Comparison of ENCODE assay signal across 20 cellular contexts in genomic region chr2:101775092-101775491, GRCh38.
DNase-seq lines count a peak whose midpoint lies in the region; ATAC-seq and TF ChIP-seq lines count a peak whose summit lies in the region.
"Had no signal": no experiment of that assay in that cellular context is flagged by ENCODE, and none has a peak within 500 bp of the region (broad histone marks: within the 10 kb centered on the region; RNA-seq: fewer than 3 reads in every experiment).

No MANE protein-coding gene starts in this region.

- peaks cover 38% of the 10 kb centered on the region for H3K9me1 ChIP-seq in IMR-90 (ENCODE audit: insufficient read depth, low read length)

- intact Hi-C loops in activated CD4-positive, alpha-beta T cell treated with anti-CD3 and anti-CD28 coated beads for 36 hours (cut with DNase I, micrococcal nuclease): no loop called here
- intact Hi-C loops in activated CD4-positive, alpha-beta T cell treated with anti-CD3 and anti-CD28 coated beads, Interleukin-2, amount 10 ng/mL, durations not matched to agents 24 days and 14 days (cut with micrococcal nuclease): no loop called here
- intact Hi-C loops in IMR-90 (cut with micrococcal nuclease) (loop anchor here (5.0 kb wide), 1 partner anchor 42 kb away; no protein-coding TSS in a partner anchor), dorsolateral prefrontal cortex (cut with DNase I) (loop anchor here in 1 of 2 donors (5.0 kb wide), 1 partner anchor 52 kb away; no protein-coding TSS in a partner anchor)

- no peaks in the 10 kb centered on the region for H3K9me3 ChIP-seq in IMR-90 (ENCODE audit: control insufficient read depth, insufficient read depth, low read length)
- no peaks in the 10 kb centered on the region for H3K9me3 ChIP-seq in trophoblast cell (ENCODE audit: insufficient read depth, low read depth, low read length)
- H3K9me3 ChIP-seq: A549, colonic mucosa had no signal

- peak; percentile 37 for ATAC-seq in activated CD4-positive, alpha-beta T cell treated with anti-CD3 and anti-CD28 coated beads for 36 hours
- ATAC-seq in IMR-90 (ENCODE audit: low read depth): peak; percentile 39

- peak overlapping the region; percentile 35 for H3K27ac Mint-ChIP-seq in activated CD4-positive, alpha-beta T cell treated with anti-CD3 and anti-CD28 coated beads for 36 hours
- no peak overlapping the region for H3K27ac Mint-ChIP-seq in activated CD4-positive, alpha-beta T cell treated with anti-CD3 and anti-CD28 coated beads, Interleukin-2, amount 10 ng/mL, durations not matched to agents 24 days and 14 days
- H3K27ac Mint-ChIP-seq: activated naive CD4-positive, alpha-beta T cell treated with anti-CD3 and anti-CD28 coated beads, Interleukin-2, amount 10 ng/mL, durations not matched to agents 7 days and 5 days had no signal

- TF ChIP-seq CTCF in IMR-90 (conservative IDR thresholded peaks at IDR 0.05; ENCODE audit: low read depth, low read length) (no peak), dorsolateral prefrontal cortex (IDR thresholded peaks at IDR 0.05 in 54 of 56, conservative IDR thresholded peaks at IDR 0.05 in 2 of 56; ENCODE audit: low read depth in 1 of 56, partially characterized antibody in 56 of 56) (no peak)

- H3K18ac ChIP-seq in IMR-90 (ENCODE audit: low read depth, low read length) (no peak overlapping the region), trophoblast cell (ENCODE audit: low read length) (no peak overlapping the region)

- no peak overlapping the region for H3K23ac ChIP-seq in IMR-90 (ENCODE audit: low read depth, low read length)
- H3K23ac ChIP-seq in trophoblast cell (ENCODE audit: low read length): no peak overlapping the region

- no peak overlapping the region for H3K4me2 ChIP-seq in IMR-90 (ENCODE audit: low read depth, low read length)
- no peak overlapping the region for H3K4me2 ChIP-seq in trophoblast cell (ENCODE audit: low read length)
- H3K4me2 ChIP-seq: A549, hepatocyte had no signal

- no peak for TF ChIP-seq POLR2A in IMR-90 (IDR thresholded peaks at IDR 0.05; ENCODE audit: low read depth, low read length)

- H3K4me1 ChIP-seq in IMR-90 (ENCODE audit: control insufficient read depth, insufficient read depth, low read length) (peaks cover 26% of the 10 kb centered on the region), trophoblast cell (ENCODE audit: control insufficient read depth in 1 of 2, insufficient read depth in 2 of 2, low read length in 2 of 2) (peaks cover 27 to 33% of the 10 kb centered on the region in 2 experiments)
- H3K4me1 ChIP-seq: colonic mucosa had no signal

- no peak overlapping the region for H4K5ac ChIP-seq in IMR-90 (ENCODE audit: low read depth, low read length)

- no peak overlapping the region for H3K4ac ChIP-seq in IMR-90 (ENCODE audit: low read depth, low read length)
- H3K4ac ChIP-seq in trophoblast cell (ENCODE audit: low read depth, low read length): peak overlapping the region; percentile 92

- no peak overlapping the region for H2AK5ac ChIP-seq in IMR-90 (ENCODE audit: low read depth, low read length)
- no peak overlapping the region for H2AK5ac ChIP-seq in trophoblast cell (ENCODE audit: low read length)

- no peak for TF ChIP-seq RAD21 in IMR-90 (IDR thresholded peaks at IDR 0.05; ENCODE audit: low read length)

- POLR2A ChIA-PET in activated CD4-positive, alpha-beta T cell treated with anti-CD3 and anti-CD28 coated beads for 36 hours (lab: Charles Lee): no interaction called here
- POLR2A ChIA-PET in IMR-90 (lab: Charles Lee; ENCODE audit: unreplicated experiment): no interaction called here
- POLR2A ChIA-PET in HEK293T (lab: Yijun Ruan, JAX): no interaction called here

- H3K4me3 ChIP-seq in IMR-90 (ENCODE audit: insufficient read depth, low read depth, low read length): no peak overlapping the region
- peak overlapping the region in 1 of 59 donors; percentile 1 for H3K4me3 ChIP-seq in dorsolateral prefrontal cortex
- H3K4me3 ChIP-seq in trophoblast cell (ENCODE audit: low read depth, low read length): no peak overlapping the region
- H3K4me3 ChIP-seq: A549, colonic mucosa, hepatocyte, lung had no signal

- in situ Hi-C loops in IMR-90 (cut with MboI; ENCODE audit: low sequenced_read_pairs): no loop called here

- no peaks in the 10 kb centered on the region for H3K9me3 Mint-ChIP-seq in activated CD4-positive, alpha-beta T cell treated with anti-CD3 and anti-CD28 coated beads for 36 hours (ENCODE audit: low read depth)
- H3K9me3 Mint-ChIP-seq in activated CD4-positive, alpha-beta T cell treated with anti-CD3 and anti-CD28 coated beads, Interleukin-2, amount 10 ng/mL, durations not matched to agents 24 days and 14 days: no peaks in the 10 kb centered on the region
- H3K9me3 Mint-ChIP-seq: activated naive CD4-positive, alpha-beta T cell treated with anti-CD3 and anti-CD28 coated beads, Interleukin-2, amount 10 ng/mL, durations not matched to agents 7 days and 5 days had no signal

- CTCF ChIA-PET in activated CD4-positive, alpha-beta T cell treated with anti-CD3 and anti-CD28 coated beads for 36 hours (lab: Charles Lee): no interaction called here
- CTCF ChIA-PET in IMR-90 (lab: Yijun Ruan, JAX): no interaction called here
- CTCF ChIA-PET in HEK293T (lab: Yijun Ruan, JAX): interaction anchor here (1.1 to 1.6 kb wide), 2 partner anchors 8 to 11 kb away, joined by 4 to 6 read pairs; no protein-coding TSS in a partner anchor

- no peaks in the 10 kb centered on the region for H3K36me3 Mint-ChIP-seq in activated CD4-positive, alpha-beta T cell treated with anti-CD3 and anti-CD28 coated beads for 36 hours (ENCODE audit: low read depth)
- peaks cover 5% of the 10 kb centered on the region for H3K36me3 Mint-ChIP-seq in activated CD4-positive, alpha-beta T cell treated with anti-CD3 and anti-CD28 coated beads, Interleukin-2, amount 10 ng/mL, durations not matched to agents 24 days and 14 days (ENCODE audit: low read depth)

- H2BK5ac ChIP-seq in IMR-90 (ENCODE audit: low read depth, low read length, poor library complexity, severe bottlenecking): no peak overlapping the region
- no peak overlapping the region for H2BK5ac ChIP-seq in trophoblast cell (ENCODE audit: low read depth, low read length, poor library complexity)

- H4K8ac ChIP-seq in IMR-90 (ENCODE audit: low read depth in 2 of 2, low read length in 2 of 2) (no peak overlapping the region), trophoblast cell (ENCODE audit: low read depth, low read length) (no peak overlapping the region)

- peaks cover 28% of the 10 kb centered on the region for H3K79me2 ChIP-seq in trophoblast cell (ENCODE audit: control insufficient read depth, insufficient read depth, low read length, poor library complexity)

- DNase-seq in activated CD4-positive, alpha-beta T cell treated with anti-CD3 and anti-CD28 coated beads for 36 hours: no peak
- no peak for DNase-seq in activated CD4-positive, alpha-beta T cell treated with anti-CD3 and anti-CD28 coated beads, Interleukin-2, amount 10 ng/mL, durations not matched to agents 24 days and 14 days
- DNase-seq in IMR-90: peak; percentile 67
- DNase-seq in dorsolateral prefrontal cortex: no peak
- no peak for DNase-seq in trophoblast cell
- DNase-seq in HEK293T (ENCODE audit: extremely low spot score): no peak
- DNase-seq in AG20443 (ENCODE audit: low spot score): no peak
- DNase-seq in SIG-M5 (lab: John Stamatoyannopoulos, UW): no peak
- DNase-seq: activated CD4-positive, alpha-beta T cell treated with anti-CD3 and anti-CD28 coated beads for 48 hours; activated CD8-positive, alpha-beta memory T cell treated with anti-CD3 and anti-CD28 coated beads, Interleukin-2, amount 50 U/mL, for 4 hours; activated naive CD4-positive, alpha-beta T cell treated with anti-CD3 and anti-CD28 coated beads, Interleukin-2, amount 10 ng/mL, durations not matched to agents 7 days and 5 days; colonic mucosa; islet precursor cell; NCI-H187 treated with DMSO at 0.1 percent for 48 hours; NCI-H446 treated with DMSO at 0.1 percent for 48 hours had no signal

- H2AK9ac ChIP-seq in IMR-90 (replicated peaks; ENCODE audit: low read depth, low read length, poor library complexity): no peak overlapping the region

- H3K56ac ChIP-seq in IMR-90 (ENCODE audit: extremely low read depth, insufficient read depth, low read length): no peak overlapping the region

- H3K27me3 Mint-ChIP-seq in activated CD4-positive, alpha-beta T cell treated with anti-CD3 and anti-CD28 coated beads for 36 hours: no peaks in the 10 kb centered on the region
- no peaks in the 10 kb centered on the region for H3K27me3 Mint-ChIP-seq in activated CD4-positive, alpha-beta T cell treated with anti-CD3 and anti-CD28 coated beads, Interleukin-2, amount 10 ng/mL, durations not matched to agents 24 days and 14 days
- H3K27me3 Mint-ChIP-seq: activated naive CD4-positive, alpha-beta T cell treated with anti-CD3 and anti-CD28 coated beads, Interleukin-2, amount 10 ng/mL, durations not matched to agents 7 days and 5 days had no signal

- H3K79me1 ChIP-seq in IMR-90 (ENCODE audit: low read depth in 1 of 2, low read length in 2 of 2) (peaks cover 21 to 87% of the 10 kb centered on the region in 2 experiments), trophoblast cell (ENCODE audit: low read length) (peaks cover 4% of the 10 kb centered on the region)

- no peak overlapping the region for H2BK12ac ChIP-seq in trophoblast cell (ENCODE audit: low read length)

- peaks cover 98% of the 10 kb centered on the region for H4K20me1 ChIP-seq in IMR-90 (ENCODE audit: insufficient read depth, low read length)

- WGBS in IMR-90 (ENCODE audit: extremely low coverage in 2 of 2, insufficient read length in 1 of 2), 2 experiments: no CpG with 5 or more reads among the region's 2 CpGs
- WGBS in trophoblast cell (ENCODE audit: extremely low coverage, insufficient coverage, insufficient read length): no CpG with 5 or more reads among the region's 2 CpGs

- BruUV-seq in IMR-90 (replicated peaks; lab: Mats Ljungman, UMichigan): no TSS peak

- H3K14ac ChIP-seq in IMR-90 (replicated peaks; ENCODE audit: low read depth, low read length): no peak overlapping the region
- H3K14ac ChIP-seq in trophoblast cell (ENCODE audit: low read length): no peak overlapping the region

- H3K4me1 Mint-ChIP-seq in activated CD4-positive, alpha-beta T cell treated with anti-CD3 and anti-CD28 coated beads for 36 hours: peaks cover 83% of the 10 kb centered on the region
- H3K4me1 Mint-ChIP-seq in activated CD4-positive, alpha-beta T cell treated with anti-CD3 and anti-CD28 coated beads, Interleukin-2, amount 10 ng/mL, durations not matched to agents 24 days and 14 days: peaks cover 52% of the 10 kb centered on the region

- H2BK15ac ChIP-seq in IMR-90 (ENCODE audit: low read depth, low read length): no peak overlapping the region

- H4K91ac ChIP-seq in IMR-90 (ENCODE audit: insufficient read depth, low read depth, low read length) (no peak overlapping the region), trophoblast cell (ENCODE audit: low read depth, low read length) (no peak overlapping the region)

- dilution Hi-C loops in IMR-90 (cut with HindIII; ENCODE audit: low sequenced_read_pairs, unreplicated experiment): no loop called here

- H3K9ac ChIP-seq in IMR-90 (ENCODE audit: low read depth, low read length) (no peak overlapping the region), trophoblast cell (ENCODE audit: low read length) (no peak overlapping the region)

- no peak overlapping the region for H4K12ac ChIP-seq in trophoblast cell (ENCODE audit: low read depth, low read length)

- H2BK120ac ChIP-seq in IMR-90 (ENCODE audit: low read depth, low read length): no peak overlapping the region
- H2BK120ac ChIP-seq in trophoblast cell (ENCODE audit: insufficient read depth, low read length, poor library complexity): no peak overlapping the region

- no peak overlapping the region for H3K27ac ChIP-seq in IMR-90 (ENCODE audit: insufficient read depth, low read length)
- H3K27ac ChIP-seq in dorsolateral prefrontal cortex: peak overlapping the region in 54 of 59 donors; percentile 10 to 93 (median 78)
- H3K27ac ChIP-seq in trophoblast cell (ENCODE audit: low read depth, low read length): no peak overlapping the region
- H3K27ac ChIP-seq: A549, C4-2B, colonic mucosa, HL-60 had no signal

- no peaks in the 10 kb centered on the region for H3K27me3 ChIP-seq in IMR-90 (ENCODE audit: control insufficient read depth, insufficient read depth, low read length)
- H3K27me3 ChIP-seq in dorsolateral prefrontal cortex: no peaks in the 10 kb centered on the region
- no peaks in the 10 kb centered on the region for H3K27me3 ChIP-seq in trophoblast cell (ENCODE audit: insufficient read depth, low read length)
- H3K27me3 ChIP-seq: colonic mucosa, hepatocyte had no signal

- no peak overlapping the region for H2AFZ ChIP-seq in IMR-90 (replicated peaks; ENCODE audit: low read length, poor library complexity)
- no peak overlapping the region for H2AFZ ChIP-seq in trophoblast cell (ENCODE audit: insufficient read depth, low read length, poor library complexity)
- H2AFZ ChIP-seq: hepatocyte had no signal

- H2BK20ac ChIP-seq in IMR-90 (ENCODE audit: low read depth, low read length): no peak overlapping the region

- H3K36me3 ChIP-seq in IMR-90 (ENCODE audit: control insufficient read depth, insufficient read depth, low read length) (no peaks in the 10 kb centered on the region), trophoblast cell (ENCODE audit: control insufficient read depth in 1 of 2, insufficient read depth in 2 of 2, low read length in 2 of 2) (no peaks in the 10 kb centered on the region)
- H3K36me3 ChIP-seq: colonic mucosa had no signal

- H3K4me3 Mint-ChIP-seq in activated CD4-positive, alpha-beta T cell treated with anti-CD3 and anti-CD28 coated beads for 36 hours: no peak overlapping the region
- no peak overlapping the region for H3K4me3 Mint-ChIP-seq in activated CD4-positive, alpha-beta T cell treated with anti-CD3 and anti-CD28 coated beads, Interleukin-2, amount 10 ng/mL, durations not matched to agents 24 days and 14 days
- H3K4me3 Mint-ChIP-seq: activated naive CD4-positive, alpha-beta T cell treated with anti-CD3 and anti-CD28 coated beads, Interleukin-2, amount 10 ng/mL, durations not matched to agents 7 days and 5 days had no signal

Comparison
In these comparisons a context has a peak if more than half of its experiments do, and no peak if none do; other contexts are left out.
1. H3K27ac ChIP-seq: peak in dorsolateral prefrontal cortex (54 of 59); none in IMR-90 (single experiment) and trophoblast cell (single experiment).